Comparison of ENCODE assay signal across 9 cellular contexts in genomic region chr9:110875275-110875674, GRCh38.
DNase-seq lines count a peak whose midpoint lies in the region; ATAC-seq and TF ChIP-seq lines count a peak whose summit lies in the region.
"Had no signal": no experiment of that assay in that cellular context is flagged by ENCODE, and none has a peak within 500 bp of the region (broad histone marks: within the 10 kb centered on the region; RNA-seq: fewer than 3 reads in every experiment).

No MANE protein-coding gene starts in this region.

- no peaks in the 10 kb centered on the region for H3K9me3 Mint-ChIP-seq in stimulated activated memory B cell treated with anti-CD40 and anti-IgM and Interleukin-4, amounts not matched to agents 10 μg/mL and 1 μg/mL and 100 μg/mL, for 72 hours

- H3K4me1 ChIP-seq in foreskin keratinocyte = no peaks in the 10 kb centered on the region

- H3K27ac Mint-ChIP-seq in stimulated activated memory B cell treated with anti-CD40 and anti-IgM and Interleukin-4, amounts not matched to agents 10 μg/mL and 1 μg/mL and 100 μg/mL, for 72 hours = no peak overlapping the region

- ATAC-seq in GM19438 (IDR thresholded peaks at IDR 0.05; ENCODE audit: low read depth, unreplicated experiment) = peak; percentile 93
- ATAC-seq in HG03442 (IDR thresholded peaks at IDR 0.05; ENCODE audit: unreplicated experiment) = peak; percentile 91
- ATAC-seq in foreskin keratinocyte = no peak
- ATAC-seq in stimulated activated memory B cell treated with anti-CD40 and anti-IgM and Interleukin-4, amounts not matched to agents 10 μg/mL and 1 μg/mL and 100 μg/mL, for 72 hours = peak; percentile 39

- no peaks in the 10 kb centered on the region for H3K27me3 ChIP-seq in foreskin keratinocyte

- DNase-seq in foreskin keratinocyte = no peak
- no peak for DNase-seq in NCI-H1436 (lab: John Stamatoyannopoulos, UW)
- no peak for DNase-seq in DMS53 treated with DMSO at 0.1 percent for 48 hours (lab: John Stamatoyannopoulos, UW; ENCODE audit: unreplicated experiment)
- no peak for DNase-seq in COLO668 (lab: John Stamatoyannopoulos, UW; ENCODE audit: unreplicated experiment)
- DNase-seq in T-helper 9 cell = no peak

- no peak overlapping the region for H3K27ac ChIP-seq in foreskin keratinocyte

- no peaks in the 10 kb centered on the region for H3K4me1 Mint-ChIP-seq in stimulated activated memory B cell treated with anti-CD40 and anti-IgM and Interleukin-4, amounts not matched to agents 10 μg/mL and 1 μg/mL and 100 μg/mL, for 72 hours

- H3K4me3 Mint-ChIP-seq in stimulated activated memory B cell treated with anti-CD40 and anti-IgM and Interleukin-4, amounts not matched to agents 10 μg/mL and 1 μg/mL and 100 μg/mL, for 72 hours = no peak overlapping the region
- H3K4me3 Mint-ChIP-seq: brain had no signal

- TF ChIP-seq CTCF in foreskin keratinocyte (conservative IDR thresholded peaks at IDR 0.05) = peak; percentile 6

- H3K27me3 Mint-ChIP-seq in stimulated activated memory B cell treated with anti-CD40 and anti-IgM and Interleukin-4, amounts not matched to agents 10 μg/mL and 1 μg/mL and 100 μg/mL, for 72 hours = no peaks in the 10 kb centered on the region

- no peaks in the 10 kb centered on the region for H3K36me3 Mint-ChIP-seq in stimulated activated memory B cell treated with anti-CD40 and anti-IgM and Interleukin-4, amounts not matched to agents 10 μg/mL and 1 μg/mL and 100 μg/mL, for 72 hours
